21 cellular contexts compared by ENCODE assay signal in the genomic region with DNA sequence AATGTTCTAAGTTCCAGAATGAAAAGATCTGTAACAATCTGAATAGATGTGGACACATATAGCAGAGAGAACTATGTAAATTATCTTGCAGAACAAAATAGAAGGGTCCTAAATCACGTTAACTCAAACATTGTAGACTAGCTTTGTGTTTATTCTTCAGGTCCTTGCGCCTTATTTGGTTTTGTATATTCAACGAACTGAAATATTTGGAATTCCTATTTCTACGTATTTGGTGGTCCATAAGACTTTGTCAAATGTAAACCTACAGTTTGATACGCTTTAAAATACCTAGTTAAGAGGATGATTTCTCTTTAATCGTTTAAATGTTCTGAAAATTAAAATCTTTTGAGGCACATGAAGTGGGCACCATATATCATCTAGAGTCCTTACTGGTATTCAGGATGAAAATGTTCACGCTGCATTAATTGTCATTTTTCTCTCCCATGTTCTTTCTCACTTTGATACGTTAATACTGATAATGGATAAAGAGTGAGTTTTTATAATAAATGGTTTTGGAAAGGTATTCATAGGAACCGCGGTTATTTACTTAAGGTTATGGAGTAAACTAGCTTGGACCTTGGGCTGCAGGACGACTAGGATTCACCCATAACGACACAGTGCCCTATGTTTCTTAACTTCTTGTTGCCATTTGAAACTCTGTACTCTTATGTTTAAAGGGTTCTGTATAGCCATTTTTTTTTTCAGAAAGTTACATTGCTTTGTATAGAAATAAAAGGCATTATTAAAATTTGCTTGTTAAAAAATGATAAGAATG. TPM values are rescaled to one million over a fixed set of nuclear protein-coding genes. Genes with fewer than 3 reads are reported as not detected.
DNase-seq lines count a peak whose midpoint lies in the region; ATAC-seq, FAIRE-seq and TF ChIP-seq lines count a peak whose summit lies in the region.
"Had no signal": no experiment of that assay in that cellular context is flagged by ENCODE, and none has a peak within 500 bp of the region (broad histone marks: within the 10 kb centered on the region; RNA-seq: fewer than 3 reads in every experiment).

No MANE protein-coding gene starts in this region.

- no peak overlapping the region for H2AFZ ChIP-seq in PC-3 (ENCODE audit: low read length)

- H3K9ac ChIP-seq in PC-3 (ENCODE audit: low read length) = no peak overlapping the region

- H3K4me3 Mint-ChIP-seq in WTC11 = no peak overlapping the region
- H3K4me3 Mint-ChIP-seq: CD4-positive, CD25-positive, alpha-beta regulatory T cell; CD8-positive, alpha-beta memory T cell; H9 had no signal

- H3K36me3 ChIP-seq in PC-3 (ENCODE audit: low read depth, low read length) = no peaks in the 10 kb centered on the region

- TF ChIP-seq POLR2A in H54 (IDR thresholded peaks at IDR 0.05; ENCODE audit: low read depth, low read length) = no peak

- peaks cover 13% of the 10 kb centered on the region for H3K4me1 ChIP-seq in PC-3 (ENCODE audit: insufficient read depth, low read length)

- peaks cover 9% of the 10 kb centered on the region; the same call in 1 of the 2 replicates for H3K36me3 Mint-ChIP-seq in WTC11

- peaks cover 66% of the 10 kb centered on the region for H3K4me1 Mint-ChIP-seq in WTC11

- H3K27ac Mint-ChIP-seq in WTC11 = 0 out of 2 replicates have a peak overlapping the region, but pooled peaks have one; percentile 5
- H3K27ac Mint-ChIP-seq: CD8-positive, alpha-beta memory T cell had no signal

- H3K27ac ChIP-seq in PC-3 (ENCODE audit: low read length) = 0 out of 2 replicates have a peak overlapping the region, but pooled peaks have one; percentile 12

- H3F3A ChIP-seq in PC-3 (ENCODE audit: low read length, unreplicated experiment) = no peaks in the 10 kb centered on the region

- no peaks in the 10 kb centered on the region for H3K27me3 ChIP-seq in PC-3 (ENCODE audit: low read length)
- H3K27me3 ChIP-seq: BE2C had no signal

- H3K4me2 ChIP-seq in PC-3 (ENCODE audit: low read length) = peak overlapping the region; percentile 1; the same call in 1 of the 2 replicates

- no peaks in the 10 kb centered on the region for H3K79me2 ChIP-seq in PC-3 (ENCODE audit: low read length)

- TF ChIP-seq CTCF in PC-3 (conservative IDR thresholded peaks at IDR 0.05; ENCODE audit: low read depth, low read length) (no peak), WTC11 (IDR thresholded peaks at IDR 0.05) (no peak)

- peak; percentile 62 for FAIRE-seq in H54 (lab: Jason Lieb, UNC)
- FAIRE-seq: A204.1, GM12878 had no signal

- ATAC-seq in PC-3 = no peak
- no peak for ATAC-seq in WTC11
- ATAC-seq in GM19395 (IDR thresholded peaks at IDR 0.05; ENCODE audit: unreplicated experiment) = no peak
- ATAC-seq in HG02852 (IDR thresholded peaks at IDR 0.05; ENCODE audit: unreplicated experiment) = no peak
- ATAC-seq: GM12878 had no signal

- no TSS peak for BruUV-seq in PC-3 (replicated peaks; lab: Mats Ljungman, UMichigan)

- CTCF ChIA-PET in PC-3 (lab: Charles Lee) = interaction anchor here (0.6 kb wide), 1 partner anchor 1151 kb away, joined by 4 read pairs; no protein-coding TSS in a partner anchor
- CTCF ChIA-PET in WTC11 (lab: Charles Lee) = interaction anchor here (1.2 kb wide), 1 partner anchor 69 kb away, joined by 3 read pairs; no protein-coding TSS in a partner anchor

- H3K27me3 Mint-ChIP-seq in WTC11 (ENCODE audit: low read depth) = no peaks in the 10 kb centered on the region
- H3K27me3 Mint-ChIP-seq: CD4-positive, CD25-positive, alpha-beta regulatory T cell; CD8-positive, alpha-beta memory T cell had no signal

- H4K20me1 ChIP-seq in PC-3 (ENCODE audit: low read length) = no peaks in the 10 kb centered on the region

- intact Hi-C loops in PC-3 (cut with micrococcal nuclease) = loop anchor here (2.0 to 5.0 kb wide), 5 partner anchors 33 to 545 kb away; no protein-coding TSS in a partner anchor

- H3K4me3 ChIP-seq in PC-3 (ENCODE audit: low read length) = no peak overlapping the region
- H3K4me3 ChIP-seq: GM12878 had no signal

- H3K9me3 Mint-ChIP-seq in WTC11 = no peaks in the 10 kb centered on the region
- H3K9me3 Mint-ChIP-seq: CD4-positive, CD25-positive, alpha-beta regulatory T cell; CD8-positive, alpha-beta memory T cell; H9 had no signal

- H3K9me3 ChIP-seq in PC-3 (ENCODE audit: low read length) = no peaks in the 10 kb centered on the region
- H3K9me3 ChIP-seq: BE2C had no signal

- POLR2A ChIA-PET in PC-3 (lab: Charles Lee; ENCODE audit: unreplicated experiment) = interaction anchor here (0.7 kb wide), 2 partner anchors 33 to 38 kb away, joined by 4 to 11 read pairs; no protein-coding TSS in a partner anchor
- POLR2A ChIA-PET in WTC11 (lab: Charles Lee) = no interaction called here

- DNase-seq in H54 (ENCODE audit: insufficient read length, low spot score) = no peak
- no peak for DNase-seq in PC-3
- DNase-seq in WTC11 (ENCODE audit: low spot score) = no peak
- DNase-seq in NCI-H2227 treated with DMSO at 0.1 percent for 48 hours (lab: John Stamatoyannopoulos, UW) = no peak
- DNase-seq: ACHN; BE2C; C1 segment of cervical spinal cord; CD4-positive, CD25-positive, alpha-beta regulatory T cell; CD8-positive, alpha-beta memory T cell; COR-L47; DMS 273 treated with DMSO at 0.1 percent for 48 hours; DMS53; DND-41; EL; GOT3; H9; KBM-7 had no signal

- H3K9me2 ChIP-seq in PC-3 (replicated peaks; ENCODE audit: low read length) = no peaks in the 10 kb centered on the region

TF ChIP-seq in WTC11, 78 proteins besides CTCF, POLR2A, EP300 and RAD21:
- TF ChIP-seq ZNF317 (CRISPR knock-in tag; IDR thresholded peaks at IDR 0.05; ENCODE audit: borderline replicate concordance, low read depth) = no peak
- TF ChIP-seq, protein P1, sequence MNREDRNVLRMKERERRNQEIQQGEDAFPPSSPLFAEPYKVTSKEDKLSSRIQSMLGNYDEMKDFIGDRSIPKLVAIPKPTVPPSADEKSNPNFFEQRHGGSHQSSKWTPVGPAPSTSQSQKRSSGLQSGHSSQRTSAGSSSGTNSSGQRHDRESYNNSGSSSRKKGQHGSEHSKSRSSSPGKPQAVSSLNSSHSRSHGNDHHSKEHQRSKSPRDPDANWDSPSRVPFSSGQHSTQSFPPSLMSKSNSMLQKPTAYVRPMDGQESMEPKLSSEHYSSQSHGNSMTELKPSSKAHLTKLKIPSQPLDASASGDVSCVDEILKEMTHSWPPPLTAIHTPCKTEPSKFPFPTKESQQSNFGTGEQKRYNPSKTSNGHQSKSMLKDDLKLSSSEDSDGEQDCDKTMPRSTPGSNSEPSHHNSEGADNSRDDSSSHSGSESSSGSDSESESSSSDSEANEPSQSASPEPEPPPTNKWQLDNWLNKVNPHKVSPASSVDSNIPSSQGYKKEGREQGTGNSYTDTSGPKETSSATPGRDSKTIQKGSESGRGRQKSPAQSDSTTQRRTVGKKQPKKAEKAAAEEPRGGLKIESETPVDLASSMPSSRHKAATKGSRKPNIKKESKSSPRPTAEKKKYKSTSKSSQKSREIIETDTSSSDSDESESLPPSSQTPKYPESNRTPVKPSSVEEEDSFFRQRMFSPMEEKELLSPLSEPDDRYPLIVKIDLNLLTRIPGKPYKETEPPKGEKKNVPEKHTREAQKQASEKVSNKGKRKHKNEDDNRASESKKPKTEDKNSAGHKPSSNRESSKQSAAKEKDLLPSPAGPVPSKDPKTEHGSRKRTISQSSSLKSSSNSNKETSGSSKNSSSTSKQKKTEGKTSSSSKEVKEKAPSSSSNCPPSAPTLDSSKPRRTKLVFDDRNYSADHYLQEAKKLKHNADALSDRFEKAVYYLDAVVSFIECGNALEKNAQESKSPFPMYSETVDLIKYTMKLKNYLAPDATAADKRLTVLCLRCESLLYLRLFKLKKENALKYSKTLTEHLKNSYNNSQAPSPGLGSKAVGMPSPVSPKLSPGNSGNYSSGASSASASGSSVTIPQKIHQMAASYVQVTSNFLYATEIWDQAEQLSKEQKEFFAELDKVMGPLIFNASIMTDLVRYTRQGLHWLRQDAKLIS (CRISPR knock-in tag; IDR thresholded peaks at IDR 0.05; ENCODE audit: borderline replicate concordance) = no peak
- no peak for TF ChIP-seq ATF1 (CRISPR knock-in tag; IDR thresholded peaks at IDR 0.05)
- TF ChIP-seq, protein P2, sequence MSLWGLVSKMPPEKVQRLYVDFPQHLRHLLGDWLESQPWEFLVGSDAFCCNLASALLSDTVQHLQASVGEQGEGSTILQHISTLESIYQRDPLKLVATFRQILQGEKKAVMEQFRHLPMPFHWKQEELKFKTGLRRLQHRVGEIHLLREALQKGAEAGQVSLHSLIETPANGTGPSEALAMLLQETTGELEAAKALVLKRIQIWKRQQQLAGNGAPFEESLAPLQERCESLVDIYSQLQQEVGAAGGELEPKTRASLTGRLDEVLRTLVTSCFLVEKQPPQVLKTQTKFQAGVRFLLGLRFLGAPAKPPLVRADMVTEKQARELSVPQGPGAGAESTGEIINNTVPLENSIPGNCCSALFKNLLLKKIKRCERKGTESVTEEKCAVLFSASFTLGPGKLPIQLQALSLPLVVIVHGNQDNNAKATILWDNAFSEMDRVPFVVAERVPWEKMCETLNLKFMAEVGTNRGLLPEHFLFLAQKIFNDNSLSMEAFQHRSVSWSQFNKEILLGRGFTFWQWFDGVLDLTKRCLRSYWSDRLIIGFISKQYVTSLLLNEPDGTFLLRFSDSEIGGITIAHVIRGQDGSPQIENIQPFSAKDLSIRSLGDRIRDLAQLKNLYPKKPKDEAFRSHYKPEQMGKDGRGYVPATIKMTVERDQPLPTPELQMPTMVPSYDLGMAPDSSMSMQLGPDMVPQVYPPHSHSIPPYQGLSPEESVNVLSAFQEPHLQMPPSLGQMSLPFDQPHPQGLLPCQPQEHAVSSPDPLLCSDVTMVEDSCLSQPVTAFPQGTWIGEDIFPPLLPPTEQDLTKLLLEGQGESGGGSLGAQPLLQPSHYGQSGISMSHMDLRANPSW (CRISPR knock-in tag; conservative IDR thresholded peaks at IDR 0.05; ENCODE audit: low read depth) = no peak

RNA-seq across cellular contexts. Expression of a gene that starts 45.3 kb away (rescaled TPM):
- total RNA-seq in PC-3 (2014; rRNA removed) (33.5 and 38.2 TPM in 2 replicates), WTC11 (2021) (26.4 to 27.6 TPM (median 26.6 TPM) in 3 replicates)
